In the genomic region with DNA sequence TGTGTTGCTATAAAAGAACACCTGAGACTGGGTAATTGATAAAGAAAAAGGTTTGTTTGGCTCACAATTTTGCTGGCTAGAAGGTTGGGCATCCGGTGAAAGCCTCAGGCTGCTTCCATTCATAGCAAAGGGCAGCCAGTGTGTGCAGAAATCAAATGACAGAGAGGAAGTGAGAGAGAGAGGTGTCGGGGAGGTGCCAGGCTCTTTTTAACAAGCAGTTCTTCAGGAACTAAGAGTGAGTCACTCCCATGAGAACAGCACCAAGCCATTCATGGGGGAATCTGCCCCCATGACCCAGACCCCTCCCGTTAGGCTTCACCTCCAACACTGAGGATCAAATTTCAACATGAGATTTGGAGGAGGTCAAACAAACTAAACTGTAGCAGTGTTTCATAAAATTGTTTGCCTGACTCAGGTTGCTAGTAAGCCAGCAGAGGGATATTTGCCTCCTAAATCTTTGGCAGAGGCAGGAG, we compare ENCODE assay signal across 1 cellular context.
TF ChIP-seq lines count a peak whose summit lies in the region.

No MANE protein-coding gene starts in this region.

TF ChIP-seq in WTC11, 78 proteins besides CTCF, POLR2A, EP300 and RAD21 (continued from another document):
- no peak for TF ChIP-seq ZNF532 (CRISPR knock-in tag; IDR thresholded peaks at IDR 0.05; ENCODE audit: borderline replicate concordance)
- no peak for TF ChIP-seq GTF2I (CRISPR knock-in tag; conservative IDR thresholded peaks at IDR 0.05)
- TF ChIP-seq, protein P1, sequence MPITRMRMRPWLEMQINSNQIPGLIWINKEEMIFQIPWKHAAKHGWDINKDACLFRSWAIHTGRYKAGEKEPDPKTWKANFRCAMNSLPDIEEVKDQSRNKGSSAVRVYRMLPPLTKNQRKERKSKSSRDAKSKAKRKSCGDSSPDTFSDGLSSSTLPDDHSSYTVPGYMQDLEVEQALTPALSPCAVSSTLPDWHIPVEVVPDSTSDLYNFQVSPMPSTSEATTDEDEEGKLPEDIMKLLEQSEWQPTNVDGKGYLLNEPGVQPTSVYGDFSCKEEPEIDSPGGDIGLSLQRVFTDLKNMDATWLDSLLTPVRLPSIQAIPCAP (CRISPR knock-in tag; IDR thresholded peaks at IDR 0.05), result no peak
- no peak for TF ChIP-seq FOXJ3 (CRISPR knock-in tag; IDR thresholded peaks at IDR 0.05; ENCODE audit: borderline replicate concordance)
- TF ChIP-seq, protein P2, sequence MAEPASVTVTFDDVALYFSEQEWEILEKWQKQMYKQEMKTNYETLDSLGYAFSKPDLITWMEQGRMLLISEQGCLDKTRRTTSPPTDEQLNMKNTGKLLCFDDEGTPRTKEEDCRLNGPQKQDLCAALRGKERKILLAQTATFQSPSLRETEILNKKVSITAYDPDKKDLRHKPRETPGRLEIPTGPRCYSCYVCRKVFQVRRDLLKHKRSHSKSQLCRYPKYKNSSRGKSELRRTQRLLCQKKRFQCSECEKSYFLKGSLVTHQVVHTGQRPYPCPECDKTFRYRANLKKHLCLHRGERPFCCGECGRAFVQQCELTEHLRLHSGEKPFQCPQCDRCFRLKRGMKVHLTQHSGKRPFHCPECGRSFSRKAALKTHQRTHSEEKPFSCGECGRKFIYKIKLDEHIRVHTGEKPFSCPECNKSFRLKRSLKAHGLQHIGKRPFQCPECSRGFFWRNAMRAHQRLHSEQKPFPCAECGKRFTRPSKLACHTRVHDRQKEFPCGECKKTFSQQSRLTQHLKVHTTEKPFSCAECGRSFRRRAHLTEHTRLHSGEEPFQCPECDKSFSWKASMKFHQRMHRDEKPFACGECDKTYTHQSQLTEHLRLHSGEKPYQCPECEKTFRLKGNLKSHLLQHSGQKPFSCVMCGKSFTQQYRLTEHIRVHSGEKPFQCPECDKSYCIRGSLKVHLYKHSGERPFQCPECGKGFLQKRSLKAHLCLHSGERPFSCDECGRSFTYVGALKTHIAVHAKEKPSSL (CRISPR knock-in tag; conservative IDR thresholded peaks at IDR 0.05), result no peak
- TF ChIP-seq, protein P3, sequence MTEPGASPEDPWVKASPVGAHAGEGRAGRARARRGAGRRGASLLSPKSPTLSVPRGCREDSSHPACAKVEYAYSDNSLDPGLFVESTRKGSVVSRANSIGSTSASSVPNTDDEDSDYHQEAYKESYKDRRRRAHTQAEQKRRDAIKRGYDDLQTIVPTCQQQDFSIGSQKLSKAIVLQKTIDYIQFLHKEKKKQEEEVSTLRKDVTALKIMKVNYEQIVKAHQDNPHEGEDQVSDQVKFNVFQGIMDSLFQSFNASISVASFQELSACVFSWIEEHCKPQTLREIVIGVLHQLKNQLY (CRISPR knock-in tag; IDR thresholded peaks at IDR 0.05), result no peak
- TF ChIP-seq, protein P4, sequence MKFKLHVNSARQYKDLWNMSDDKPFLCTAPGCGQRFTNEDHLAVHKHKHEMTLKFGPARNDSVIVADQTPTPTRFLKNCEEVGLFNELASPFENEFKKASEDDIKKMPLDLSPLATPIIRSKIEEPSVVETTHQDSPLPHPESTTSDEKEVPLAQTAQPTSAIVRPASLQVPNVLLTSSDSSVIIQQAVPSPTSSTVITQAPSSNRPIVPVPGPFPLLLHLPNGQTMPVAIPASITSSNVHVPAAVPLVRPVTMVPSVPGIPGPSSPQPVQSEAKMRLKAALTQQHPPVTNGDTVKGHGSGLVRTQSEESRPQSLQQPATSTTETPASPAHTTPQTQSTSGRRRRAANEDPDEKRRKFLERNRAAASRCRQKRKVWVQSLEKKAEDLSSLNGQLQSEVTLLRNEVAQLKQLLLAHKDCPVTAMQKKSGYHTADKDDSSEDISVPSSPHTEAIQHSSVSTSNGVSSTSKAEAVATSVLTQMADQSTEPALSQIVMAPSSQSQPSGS (CRISPR knock-in tag; IDR thresholded peaks at IDR 0.05; ENCODE audit: borderline replicate concordance, low read depth), result no peak
- no peak for TF ChIP-seq NFYB (CRISPR knock-in tag; conservative IDR thresholded peaks at IDR 0.05; ENCODE audit: low read depth)
